In genomic region chr4:102321260-102321991, GRCh38 we compare ENCODE assay signal across 12 cellular contexts. TPM values are rescaled to one million over a fixed set of nuclear protein-coding genes. Genes with fewer than 3 reads are reported as not detected.
DNase-seq lines count a peak whose midpoint lies in the region; ATAC-seq and TF ChIP-seq lines count a peak whose summit lies in the region.
"Had no signal": no experiment of that assay in that cellular context is flagged by ENCODE, and none has a peak within 500 bp of the region (broad histone marks: within the 10 kb centered on the region; RNA-seq: fewer than 3 reads in every experiment).

No MANE protein-coding gene starts in this region.

- H3K27me3 ChIP-seq in right lobe of liver, result no peaks in the 10 kb centered on the region

- peak; percentile 43 for DNase-seq in GM10248 (ENCODE audit: extremely low spot score)
- no peak for DNase-seq in T-helper 17 cell
- no peak for DNase-seq in NCI-H2029 (lab: John Stamatoyannopoulos, UW)
- no peak for DNase-seq in NCI-H524 (lab: John Stamatoyannopoulos, UW)
- no peak for DNase-seq in right lobe of liver
- DNase-seq: activated T-cell treated with anti-CD3 and anti-CD28 coated beads for 4 hours; CD4-positive, alpha-beta T cell; HCEC 1CT had no signal

- ATAC-seq in GM19397 (IDR thresholded peaks at IDR 0.05; ENCODE audit: unreplicated experiment) (peak; percentile 86), HG02885 (IDR thresholded peaks at IDR 0.05; ENCODE audit: poor library complexity, unreplicated experiment) (peak; percentile 96), T-helper 17 cell (no peak), HG03175 (IDR thresholded peaks at IDR 0.05; ENCODE audit: unreplicated experiment) (no peak), right lobe of liver (no peak)

- no peak overlapping the region for H3K4me3 ChIP-seq in right lobe of liver
- H3K4me3 ChIP-seq: coronary artery had no signal

- H3K9me3 ChIP-seq in T-helper 17 cell (ENCODE audit: control insufficient read depth, low read length, poor library complexity, severe bottlenecking) (no peaks in the 10 kb centered on the region), right lobe of liver (no peaks in the 10 kb centered on the region)

- TF ChIP-seq POLR2A in right lobe of liver (IDR thresholded peaks at IDR 0.05), result no peak

- H3K27ac ChIP-seq in right lobe of liver, result no peak overlapping the region
- H3K27ac ChIP-seq: coronary artery had no signal

- H3K4me1 Mint-ChIP-seq in T-helper 17 cell, result peaks cover 28% of the 10 kb centered on the region

- H3K36me3 Mint-ChIP-seq in T-helper 17 cell (ENCODE audit: low read depth), result peaks cover 7% of the 10 kb centered on the region

- POLR2A ChIA-PET in GM10248 (lab: Yijun Ruan, JAX), result no interaction called here

- no peaks in the 10 kb centered on the region for H3K27me3 Mint-ChIP-seq in T-helper 17 cell
- H3K27me3 Mint-ChIP-seq: CD4-positive, alpha-beta T cell had no signal

- TF ChIP-seq CTCF in GM10248 (IDR thresholded peaks at IDR 0.05; ENCODE audit: control extremely low read depth, extremely low read depth, low read depth, missing control alignments) (no peak), right lobe of liver (IDR thresholded peaks at IDR 0.05) (no peak)

- WGBS in right lobe of liver (ENCODE audit: insufficient coverage, low coverage, low lambda C conversion rate, missing lambda C conversion rate), result 78% methylated on average over 8 of the region's 11 CpGs

- CTCF ChIA-PET in GM10248 (lab: Yijun Ruan, JAX), result interaction anchor here (0.7 to 2.8 kb wide), 10 partner anchors 10 to 109 kb away, joined by 3 to 20 read pairs (median 6); no protein-coding TSS in a partner anchor

- H3K4me3 Mint-ChIP-seq in T-helper 17 cell, result no peak overlapping the region
- H3K4me3 Mint-ChIP-seq: CD4-positive, alpha-beta T cell had no signal

- H3K36me3 ChIP-seq in right lobe of liver, result no peaks in the 10 kb centered on the region

- peaks cover 0 to 2% (median 0%) of the 10 kb centered on the region in 4 donors for H3K4me1 ChIP-seq in right lobe of liver

- intact Hi-C loops in right lobe of liver (cut with DNase I), result no loop called here

- H3K27ac Mint-ChIP-seq in T-helper 17 cell, result peak overlapping the region; percentile 82
- H3K27ac Mint-ChIP-seq: CD4-positive, alpha-beta T cell had no signal

RNA-seq across cellular contexts. Expression of gene SLC39A8, which starts 23.9 kb away (rescaled TPM):
- total RNA-seq in T-helper 17 cell (10 to 100 TPM; 31.1 to 33.7 TPM), right lobe of liver (10 to 100 TPM; 19.4 to 24.7 (median 23.3) TPM)

Comparison
In these comparisons a context has a peak if more than half of its experiments do, and no peak if none do; other contexts are left out.
1. ATAC-seq: peak in GM19397 (single experiment) and HG02885 (single experiment); none in T-helper 17 cell (single experiment), HG03175 (single experiment) and right lobe of liver (0 of 4).